ENCODE assay signal across 10 cellular contexts in genomic region chr15:53072077-53072476, GRCh38.
DNase-seq lines count a peak whose midpoint lies in the region; ATAC-seq and TF ChIP-seq lines count a peak whose summit lies in the region.
"Had no signal": no experiment of that assay in that cellular context is flagged by ENCODE, and none has a peak within 500 bp of the region (broad histone marks: within the 10 kb centered on the region; RNA-seq: fewer than 3 reads in every experiment).

No MANE protein-coding gene starts in this region.

- H3K27ac ChIP-seq in colonic mucosa (no peak overlapping the region), osteoblast (ENCODE audit: low read depth, low read length) (no peak overlapping the region)
- H3K27ac ChIP-seq: lower lobe of right lung, thoracic aorta had no signal

- H3K9me3 Mint-ChIP-seq in activated naive CD4-positive, alpha-beta T cell treated with anti-CD3 and anti-CD28 coated beads for 36 hours, result peaks cover 2% of the 10 kb centered on the region
- H3K9me3 Mint-ChIP-seq in CD14-positive monocyte, result peaks cover 0 to 6% (median 2%) of the 10 kb centered on the region in 7 donors

- H3K4me2 ChIP-seq in osteoblast (ENCODE audit: insufficient read depth, low read length), result no peak overlapping the region

- intact Hi-C loops in activated naive CD4-positive, alpha-beta T cell treated with anti-CD3 and anti-CD28 coated beads for 36 hours (cut with micrococcal nuclease), result no loop called here
- intact Hi-C loops in colonic mucosa (cut with DNase I) (no loop called here), CD14-positive monocyte (cut with micrococcal nuclease) (no loop called here)

- H3K9me3 ChIP-seq in NT2/D1 (ENCODE audit: insufficient read depth, low read length), result no peaks in the 10 kb centered on the region
- H3K9me3 ChIP-seq in colonic mucosa, result no peaks in the 10 kb centered on the region
- H3K9me3 ChIP-seq in osteoblast (ENCODE audit: low read depth, low read length), result peaks cover 4% of the 10 kb centered on the region
- H3K9me3 ChIP-seq: lower lobe of right lung, thoracic aorta had no signal

- no peak overlapping the region for H3K27ac Mint-ChIP-seq in activated naive CD4-positive, alpha-beta T cell treated with anti-CD3 and anti-CD28 coated beads for 36 hours
- no peak overlapping the region for H3K27ac Mint-ChIP-seq in CD14-positive monocyte

- H3K27me3 ChIP-seq in NT2/D1 (ENCODE audit: insufficient read depth, insufficient read length) (no peaks in the 10 kb centered on the region), colonic mucosa (no peaks in the 10 kb centered on the region), osteoblast (ENCODE audit: insufficient read depth, low read length) (no peaks in the 10 kb centered on the region)

- no peak overlapping the region for H3K4me3 Mint-ChIP-seq in activated naive CD4-positive, alpha-beta T cell treated with anti-CD3 and anti-CD28 coated beads for 36 hours
- no peak overlapping the region for H3K4me3 Mint-ChIP-seq in CD14-positive monocyte

- H2AFZ ChIP-seq in osteoblast (ENCODE audit: low read length), result no peak overlapping the region

- no peaks in the 10 kb centered on the region for H3K36me3 ChIP-seq in NT2/D1 (ENCODE audit: insufficient read depth, insufficient read length, low read length)
- H3K36me3 ChIP-seq in colonic mucosa, result no peaks in the 10 kb centered on the region
- no peaks in the 10 kb centered on the region for H3K36me3 ChIP-seq in osteoblast (ENCODE audit: insufficient read depth, low read length)
- H3K36me3 ChIP-seq: lower lobe of right lung, thoracic aorta had no signal

- no peaks in the 10 kb centered on the region for H4K20me1 ChIP-seq in osteoblast (ENCODE audit: insufficient read depth, low read length)

- TF ChIP-seq CTCF in colonic mucosa (IDR thresholded peaks at IDR 0.05) (no peak), osteoblast (IDR thresholded peaks at IDR 0.05; ENCODE audit: extremely low read depth, low read depth, low read length) (no peak), CD14-positive monocyte (IDR thresholded peaks at IDR 0.05) (no peak)

- peak; percentile 43 for DNase-seq in activated naive CD4-positive, alpha-beta T cell treated with anti-CD3 and anti-CD28 coated beads for 36 hours
- no peak for DNase-seq in activated naive CD4-positive, alpha-beta T cell (lab: John Stamatoyannopoulos, UW)
- DNase-seq in NT2/D1 (ENCODE audit: low read depth, low spot score) (peak; percentile 74), colonic mucosa (peak; percentile 56), osteoblast (ENCODE audit: insufficient read length, low spot score, missing footprints) (peak; percentile 52), CD14-positive monocyte (ENCODE audit: low spot score) (no peak)
- DNase-seq: lower lobe of right lung had no signal

- no peak overlapping the region for H3K4me3 ChIP-seq in NT2/D1 (ENCODE audit: insufficient read length, low read depth)
- no peak overlapping the region for H3K4me3 ChIP-seq in colonic mucosa
- no peak overlapping the region for H3K4me3 ChIP-seq in osteoblast (ENCODE audit: insufficient read depth, low read length)
- H3K4me3 ChIP-seq: lower lobe of right lung, thoracic aorta had no signal

- H3K36me3 Mint-ChIP-seq in activated naive CD4-positive, alpha-beta T cell treated with anti-CD3 and anti-CD28 coated beads for 36 hours (ENCODE audit: low read depth), result no peaks in the 10 kb centered on the region
- no peaks in the 10 kb centered on the region for H3K36me3 Mint-ChIP-seq in CD14-positive monocyte

- H3K27me3 Mint-ChIP-seq in activated naive CD4-positive, alpha-beta T cell treated with anti-CD3 and anti-CD28 coated beads for 36 hours (ENCODE audit: low read depth), result no peaks in the 10 kb centered on the region
- H3K27me3 Mint-ChIP-seq in CD14-positive monocyte (ENCODE audit: low read depth in 3 of 3), result peaks cover 0 to 2% (median 0%) of the 10 kb centered on the region in 3 donors

- H3K4me1 ChIP-seq in NT2/D1 (ENCODE audit: insufficient read depth, insufficient read length), result no peaks in the 10 kb centered on the region
- no peaks in the 10 kb centered on the region for H3K4me1 ChIP-seq in colonic mucosa
- no peaks in the 10 kb centered on the region for H3K4me1 ChIP-seq in osteoblast (ENCODE audit: insufficient read depth, low read length)
- H3K4me1 ChIP-seq: lower lobe of right lung had no signal

- no peak for ATAC-seq in HG03025 (IDR thresholded peaks at IDR 0.05; ENCODE audit: low FRiP score, unreplicated experiment)
- no peak for ATAC-seq in HG03039 (IDR thresholded peaks at IDR 0.05; ENCODE audit: unreplicated experiment)

- no peaks in the 10 kb centered on the region for H3K79me2 ChIP-seq in osteoblast (ENCODE audit: insufficient read depth, low read length)

- H3K9ac ChIP-seq in NT2/D1 (ENCODE audit: insufficient read length, low read depth) (no peak overlapping the region), colonic mucosa (ENCODE audit: low read depth in 2 of 2, low read length in 2 of 2) (no peak overlapping the region)

- H3K4me1 Mint-ChIP-seq in activated naive CD4-positive, alpha-beta T cell treated with anti-CD3 and anti-CD28 coated beads for 36 hours (ENCODE audit: low read depth), result no peaks in the 10 kb centered on the region
- no peaks in the 10 kb centered on the region for H3K4me1 Mint-ChIP-seq in CD14-positive monocyte

- CTCF ChIA-PET in activated naive CD4-positive, alpha-beta T cell treated with anti-CD3 and anti-CD28 coated beads for 36 hours (lab: Charles Lee), result interaction anchor here (1.0 kb wide), 1 partner anchor 459 kb away, joined by 3 read pairs; no protein-coding TSS in a partner anchor

Comparison
In these comparisons a context has a peak if more than half of its experiments do, and no peak if none do; other contexts are left out.
1. DNase-seq: peak in activated naive CD4-positive, alpha-beta T cell treated with anti-CD3 and anti-CD28 coated beads for 36 hours (single experiment), NT2/D1 (single experiment), colonic mucosa (single experiment) and osteoblast (single experiment); none in activated naive CD4-positive, alpha-beta T cell (0 of 4) and CD14-positive monocyte (single experiment).